ENCODE assay signal across 21 cellular contexts in the genomic region with DNA sequence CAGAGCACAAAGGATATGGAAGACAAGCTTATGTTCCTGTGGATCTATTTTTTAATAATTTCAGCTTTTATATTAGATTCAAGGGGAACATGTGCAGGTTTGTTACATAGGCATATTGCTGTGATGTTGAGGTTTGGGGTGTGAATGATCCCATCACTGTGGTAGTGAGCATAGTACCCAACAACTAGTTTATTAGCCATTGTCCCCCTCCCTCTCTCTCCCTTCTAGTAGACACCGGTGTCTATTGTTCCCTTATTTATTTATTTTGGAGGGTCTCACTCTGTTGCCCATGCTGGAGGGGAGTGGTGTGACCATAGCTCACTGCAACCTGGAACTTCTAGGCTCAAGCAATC.
"Had no signal": no experiment of that assay in that cellular context is flagged by ENCODE, and none has a peak within 500 bp of the region (broad histone marks: within the 10 kb centered on the region; RNA-seq: fewer than 3 reads in every experiment).

No MANE protein-coding gene starts in this region.

- H3K27me3 ChIP-seq: ascending aorta, left lung, stomach, testis, upper lobe of left lung had no signal

- H3K27ac ChIP-seq: ascending aorta, dorsolateral prefrontal cortex, left lung, prostate gland, skin epidermis, stomach, testis had no signal

- DNase-seq: activated CD4-positive, alpha-beta T cell treated with anti-CD3 and anti-CD28 coated beads, Interleukin-2, amount 50 U/mL, for 48 hours; activated CD4-positive, CD25-positive, alpha-beta regulatory T cell treated with anti-CD3 and anti-CD28 coated beads, Interleukin-2, amount 50 U/mL, for 72 hours; activated gamma-delta T cell; activated T-cell treated with anti-CD3 and anti-CD28 coated beads, Interleukin-2, amount 50 U/mL, for 4 hours; dorsolateral prefrontal cortex; kidney; left lung; mucosa of descending colon; nephron progenitor cell; right cardiac atrium; stimulated activated CD4-positive, alpha-beta T cell treated with anti-CD3 and anti-CD28 coated beads, Interleukin-15, amount 100 ng/mL, for 24 hours; stimulated activated CD4-positive, alpha-beta T cell treated with anti-CD3 and anti-CD28 coated beads, Interleukin-4, amount 100 ng/mL, for 1 hour; stomach; T1000; testis; upper lobe of left lung had no signal

- H3K27me3 Mint-ChIP-seq: memory B cell had no signal

- H3K4me3 ChIP-seq: ascending aorta, dorsolateral prefrontal cortex, left lung, mucosa of descending colon, prostate gland, skin epidermis, stomach, testis, upper lobe of left lung had no signal

- H3K36me3 ChIP-seq: ascending aorta, prostate gland, stomach had no signal

- FAIRE-seq: bronchial epithelial cell, kidney had no signal

- H3K4me1 ChIP-seq: ascending aorta, left lung, prostate gland, stomach, testis had no signal

- H3K9me3 ChIP-seq: ascending aorta, left lung, mucosa of descending colon, prostate gland, stomach, testis, upper lobe of left lung had no signal

- H3K9me3 Mint-ChIP-seq: activated T-cell treated with anti-CD3 and anti-CD28 coated beads, Interleukin-2, amount 50 U/mL, for 4 hours; memory B cell; nephron progenitor cell had no signal

- H3K4me3 Mint-ChIP-seq: activated T-cell treated with anti-CD3 and anti-CD28 coated beads, Interleukin-2, amount 50 U/mL, for 4 hours; memory B cell; nephron progenitor cell had no signal

- ATAC-seq: activated T-cell treated with anti-CD3 and anti-CD28 coated beads, Interleukin-2, amount 50 U/mL, for 4 hours; left lung; right cardiac atrium had no signal
